Comparison of ENCODE assay signal across 19 cellular contexts in the genomic region with DNA sequence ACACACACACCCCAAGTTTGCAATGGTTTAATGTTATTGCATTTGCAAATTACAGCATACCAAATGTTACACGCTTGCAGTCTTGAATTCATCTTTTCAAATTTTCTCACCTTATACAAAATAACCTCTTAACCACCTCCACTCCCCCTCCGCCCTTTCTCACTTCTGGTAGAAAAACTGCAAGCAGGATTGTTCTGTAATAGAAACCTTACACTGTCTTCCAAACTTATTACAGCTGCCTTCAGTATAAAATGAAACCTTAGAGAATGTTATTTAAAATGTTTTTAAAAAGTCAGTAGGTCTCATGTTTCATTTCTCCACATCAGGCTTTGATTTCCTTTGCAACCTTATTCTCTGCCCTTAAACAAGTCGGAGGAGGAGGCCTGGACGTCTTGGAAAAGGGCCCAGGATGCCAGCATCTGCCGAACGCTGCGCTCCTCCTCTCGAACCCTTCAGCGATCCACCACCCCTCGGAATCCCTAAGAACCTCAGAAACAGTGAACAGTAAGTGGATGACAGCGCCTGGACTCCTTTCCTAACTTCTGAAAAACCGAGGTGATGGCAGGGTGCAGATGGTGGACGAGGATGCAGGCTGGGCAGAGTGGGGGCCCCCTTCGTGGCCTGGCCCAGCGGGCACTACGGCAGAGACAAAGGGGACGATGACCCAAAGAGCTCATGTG.
DNase-seq lines count a peak whose midpoint lies in the region; ATAC-seq and TF ChIP-seq lines count a peak whose summit lies in the region.
"Had no signal": no experiment of that assay in that cellular context is flagged by ENCODE, and none has a peak within 500 bp of the region (broad histone marks: within the 10 kb centered on the region; RNA-seq: fewer than 3 reads in every experiment).

No MANE protein-coding gene starts in this region.

- H3K27ac Mint-ChIP-seq in nephron = peak overlapping the region; percentile 90 to 95 (median 93)
- H3K27ac Mint-ChIP-seq: HFFc6, natural killer cell had no signal

- no peak for TF ChIP-seq CTCF in VCaP (conservative IDR thresholded peaks at IDR 0.05)
- TF ChIP-seq CTCF in nephron (IDR thresholded peaks at IDR 0.05; ENCODE audit: unreplicated experiment in 3 of 3) = no peak
- no peak for TF ChIP-seq CTCF in foreskin keratinocyte (conservative IDR thresholded peaks at IDR 0.05)

- H3K4me3 Mint-ChIP-seq in nephron = peak overlapping the region; percentile 60 to 67 (median 63)
- H3K4me3 Mint-ChIP-seq: HFFc6, natural killer cell had no signal

- no peaks in the 10 kb centered on the region for H3K9me3 Mint-ChIP-seq in nephron
- H3K9me3 Mint-ChIP-seq: natural killer cell had no signal

- H3K27me3 ChIP-seq in esophagus (ENCODE audit: control insufficient read depth in 1 of 2, insufficient read depth in 2 of 2, low read length in 2 of 2) (no peaks in the 10 kb centered on the region), thymus (ENCODE audit: control insufficient read depth, insufficient read depth) (no peaks in the 10 kb centered on the region), foreskin keratinocyte (no peaks in the 10 kb centered on the region)
- H3K27me3 ChIP-seq: BE2C had no signal

- H3K9me3 ChIP-seq in esophagus (ENCODE audit: control insufficient read depth in 2 of 2, insufficient read depth in 1 of 2, low read depth in 1 of 2, low read length in 1 of 2) (no peaks in the 10 kb centered on the region), thymus (ENCODE audit: control insufficient read depth) (no peaks in the 10 kb centered on the region)
- H3K9me3 ChIP-seq: BE2C had no signal

- H3K36me3 Mint-ChIP-seq in nephron (ENCODE audit: low read depth) = peaks cover 19% of the 10 kb centered on the region
- H3K36me3 Mint-ChIP-seq: natural killer cell had no signal

- H3K4me1 ChIP-seq in esophagus (ENCODE audit: control insufficient read depth in 2 of 2, insufficient read depth in 2 of 2, low read length in 1 of 2) = peaks cover 7 to 10% of the 10 kb centered on the region in 2 donors
- H3K4me1 ChIP-seq in thymus (ENCODE audit: control insufficient read depth, insufficient read depth, low read length) = no peaks in the 10 kb centered on the region
- peaks cover 22% of the 10 kb centered on the region for H3K4me1 ChIP-seq in foreskin keratinocyte
- H3K4me1 ChIP-seq: BE2C had no signal

- no peak for DNase-seq in foreskin keratinocyte
- no peak for DNase-seq in effector CD4-positive, alpha-beta T cell
- DNase-seq: activated CD4-positive, alpha-beta T cell treated with anti-CD3 and anti-CD28 coated beads, Interleukin-2, amount 50 U/mL, for 48 hours; activated T-cell treated with anti-CD3 and anti-CD28 coated beads, Interleukin-2, amount 50 U/mL, for 48 hours; BE2C; HFFc6; natural killer cell; NCI-H1048; NCI-H2107; NCI-H774; stimulated activated CD4-positive, alpha-beta T cell treated with anti-CD3 and anti-CD28 coated beads, Interleukin-4, amount 100 ng/mL, for 4 hours had no signal

- H3K27ac ChIP-seq in VCaP (peak overlapping the region; percentile 54; the same call in 1 of the 2 replicates), esophagus (ENCODE audit: low read depth in 2 of 2, low read length in 1 of 2) (peak overlapping the region; percentile 43 to 74), thymus (ENCODE audit: low read depth) (peak overlapping the region; percentile 33), foreskin keratinocyte (no peak overlapping the region)

- H3K36me3 ChIP-seq in esophagus (ENCODE audit: control insufficient read depth in 2 of 2, insufficient read depth in 2 of 2, low read length in 1 of 2) (no peaks in the 10 kb centered on the region), thymus (ENCODE audit: control insufficient read depth, insufficient read depth) (no peaks in the 10 kb centered on the region)
- H3K36me3 ChIP-seq: BE2C had no signal

- peaks cover 73% of the 10 kb centered on the region for H3K4me1 Mint-ChIP-seq in nephron
- H3K4me1 Mint-ChIP-seq: natural killer cell had no signal

- H3K4me3 ChIP-seq in esophagus (ENCODE audit: low read depth in 1 of 2, low read length in 2 of 2) = no peak overlapping the region
- no peak overlapping the region for H3K4me3 ChIP-seq in thymus (ENCODE audit: low read length)
- H3K4me3 ChIP-seq: coronary artery, K562 had no signal

- peaks cover 47% of the 10 kb centered on the region for H3K27me3 Mint-ChIP-seq in nephron (ENCODE audit: low read depth)

- WGBS in esophagus, 2 donors = 54 to 66% methylated on average over 17 of the region's 17 CpGs
- WGBS in thymus = 92% methylated on average over 17 of the region's 17 CpGs

- ATAC-seq in HG03521 (IDR thresholded peaks at IDR 0.05; ENCODE audit: unreplicated experiment) (no peak), GM18519 (IDR thresholded peaks at IDR 0.05; ENCODE audit: low FRiP score, unreplicated experiment) (no peak), foreskin keratinocyte (no peak)
- ATAC-seq: K562, natural killer cell had no signal
